ENCODE assay signal across 8 cellular contexts in genomic region chr2:132038179-132038882, GRCh38.
A peak's percentile ranks its signal among the peaks of the same experiment; 100 is the strongest.
DNase-seq lines count a peak whose midpoint lies in the region; ATAC-seq, FAIRE-seq and TF ChIP-seq lines count a peak whose summit lies in the region.

No MANE protein-coding gene starts in this region.

- H3K56ac ChIP-seq in H1 (replicated peaks; ENCODE audit: insufficient read length, low read depth, low read length), result no peak overlapping the region

- no peaks in the 10 kb centered on the region for H3K9me3 ChIP-seq in HUES6 (ENCODE audit: control insufficient read depth, insufficient read depth, low read depth, low read length)
- H3K9me3 ChIP-seq in H1 (ENCODE audit: insufficient read depth in 2 of 2, low read depth in 1 of 2, low read length in 1 of 2), result no peaks in the 10 kb centered on the region

- H3K4me3 Mint-ChIP-seq in osteocyte (ENCODE audit: unreplicated experiment), result peak overlapping the region; percentile 75

- no peak overlapping the region for H2BK12ac ChIP-seq in H1 (ENCODE audit: low read depth, low read length)

- no peaks in the 10 kb centered on the region for H4K20me1 ChIP-seq in H1 (replicated peaks in 1 of 2; ENCODE audit: control insufficient read depth in 1 of 2, insufficient read depth in 2 of 2, low read length in 2 of 2)

- ATAC-seq in HG03378 (IDR thresholded peaks at IDR 0.05; ENCODE audit: unreplicated experiment), result no peak

- H3K79me1 ChIP-seq in H1 (ENCODE audit: low read depth, low read length), result no peaks in the 10 kb centered on the region

- no peak overlapping the region; the same call in 1 of the 2 replicates for H2AFZ ChIP-seq in H1 (ENCODE audit: low read length)

- DNase-seq in COLO668 (lab: John Stamatoyannopoulos, UW; ENCODE audit: unreplicated experiment), result peak; percentile 28
- no peak for DNase-seq in H1 (ENCODE audit: low read depth in 1 of 2, low spot score in 2 of 2)
- DNase-seq in osteocyte (ENCODE audit: extremely low spot score, unreplicated experiment), result no peak
- no peak for DNase-seq in NCI-H2107 treated with DMSO at 0.1 percent for 48 hours (lab: John Stamatoyannopoulos, UW; ENCODE audit: unreplicated experiment)
- no peak for DNase-seq in glomerular visceral epithelial cell (ENCODE audit: extremely low spot score)
- DNase-seq in stimulated activated CD4-positive, alpha-beta T cell treated with anti-CD3 and anti-CD28 coated beads, Interleukin-4, amount 100 ng/mL, for 4 hours, result no peak

- H3K4me1 ChIP-seq in HUES6 (ENCODE audit: control insufficient read depth, insufficient read depth, low read length) (no peaks in the 10 kb centered on the region), H1 (replicated peaks in 1 of 4; ENCODE audit: control insufficient read depth in 3 of 4, insufficient read depth in 4 of 4, low read length in 3 of 4) (no peaks in the 10 kb centered on the region)

- no peak overlapping the region for H3K18ac ChIP-seq in H1 (ENCODE audit: extremely low read depth, low read length)

- FAIRE-seq in H1 (lab: Jason Lieb, UNC), result no peak

- H3K23ac ChIP-seq in H1 (ENCODE audit: insufficient read length), result no peak overlapping the region

- no peak for TF ChIP-seq POLR2A in H1 (IDR thresholded peaks at IDR 0.05; ENCODE audit: control extremely low read depth in 1 of 2, low read depth in 2 of 2, low read length in 2 of 2)

- H2BK120ac ChIP-seq in H1 (replicated peaks; ENCODE audit: low read depth, low read length), result no peak overlapping the region

- peaks cover 2% of the 10 kb centered on the region; the same call in 1 of the 2 replicates for H3K23me2 ChIP-seq in H1 (ENCODE audit: low read depth, low read length)

- H3K27ac ChIP-seq in HUES6 (ENCODE audit: low read depth, low read length) (no peak overlapping the region), H1 (ENCODE audit: low read depth, low read length) (no peak overlapping the region)

- H2BK20ac ChIP-seq in H1 (ENCODE audit: low read length), result no peak overlapping the region

- peaks cover 7% of the 10 kb centered on the region for H3K4me1 Mint-ChIP-seq in osteocyte (ENCODE audit: unreplicated experiment)

- no peak for TF ChIP-seq RAD21 in H1 (IDR thresholded peaks at IDR 0.05 in 1 of 2, conservative IDR thresholded peaks at IDR 0.05 in 1 of 2; ENCODE audit: low read depth in 2 of 2, low read length in 2 of 2)

- H3K4me2 ChIP-seq in H1 (ENCODE audit: insufficient read depth in 1 of 2, low read depth in 2 of 2, low read length in 2 of 2), result peak overlapping the region; percentile 62 to 74

- H3K79me2 ChIP-seq in H1 (ENCODE audit: control insufficient read depth in 1 of 2, insufficient read depth in 2 of 2, low read length in 2 of 2), result no peaks in the 10 kb centered on the region

- H2BK5ac ChIP-seq in H1 (ENCODE audit: low read depth, low read length), result no peak overlapping the region

- H3K27ac Mint-ChIP-seq in osteocyte (ENCODE audit: unreplicated experiment), result no peak overlapping the region

- H3K36me3 ChIP-seq in HUES6 (ENCODE audit: control insufficient read depth, insufficient read depth, low read length) (no peaks in the 10 kb centered on the region), H1 (ENCODE audit: control insufficient read depth in 2 of 4, insufficient read depth in 4 of 4, low read length in 3 of 4) (no peaks in the 10 kb centered on the region)

- H3K14ac ChIP-seq in H1 (ENCODE audit: insufficient read length), result no peak overlapping the region

- H3K4me3 ChIP-seq in HUES6 (ENCODE audit: low read depth, low read length) (peak overlapping the region; percentile 64), H1 (ENCODE audit: extremely low read depth in 1 of 4, insufficient read depth in 2 of 4, low read depth in 3 of 4, low read length in 4 of 4) (peak overlapping the region; percentile 36 to 88 (median 52))

- no peak for TF ChIP-seq EP300 in H1 (IDR thresholded peaks at IDR 0.05; ENCODE audit: borderline replicate concordance in 1 of 2, low read depth in 2 of 2, low read length in 2 of 2)

- no peak overlapping the region for H2AK5ac ChIP-seq in H1 (ENCODE audit: low read depth, low read length)

- H3K9me3 Mint-ChIP-seq in osteocyte (ENCODE audit: unreplicated experiment), result no peaks in the 10 kb centered on the region

- no peak overlapping the region for H3K4ac ChIP-seq in H1 (replicated peaks; ENCODE audit: insufficient read length, low read depth, low read length)

- no peak overlapping the region for H2BK15ac ChIP-seq in H1 (ENCODE audit: low read length)

- no peak overlapping the region for H4K91ac ChIP-seq in H1 (replicated peaks; ENCODE audit: insufficient read length, low read length)

- no peak overlapping the region for H4K5ac ChIP-seq in H1 (ENCODE audit: insufficient read length, low read depth, low read length)

- TF ChIP-seq CTCF in H1 (IDR thresholded peaks at IDR 0.05; ENCODE audit: control extremely low read depth in 1 of 3, insufficient read depth in 1 of 3, low read depth in 1 of 3, low read length in 3 of 3), result no peak
- no peak for TF ChIP-seq CTCF in osteocyte (IDR thresholded peaks at IDR 0.05)

- H3K27me3 ChIP-seq in HUES6 (ENCODE audit: control insufficient read depth, insufficient read depth, low read length) (peaks cover 48% of the 10 kb centered on the region), H1 (replicated peaks in 1 of 4; ENCODE audit: control insufficient read depth in 3 of 4, extremely low read depth in 1 of 4, insufficient read depth in 3 of 4, low read length in 3 of 4) (peaks cover 1 to 18% (median 7%) of the 10 kb centered on the region in 4 experiments; a peak in 6 of 7 replicates)

- no peaks in the 10 kb centered on the region for H3K36me3 Mint-ChIP-seq in osteocyte (ENCODE audit: unreplicated experiment)

- POLR2A ChIA-PET in H1 (lab: Charles Lee; ENCODE audit: partially characterized antibody), result no interaction called here

- WGBS in H1 (ENCODE audit: extremely low coverage in 1 of 2, insufficient coverage in 1 of 2, insufficient read length in 1 of 2, insufficient replicate concordance in 2 of 2, low coverage in 1 of 2, low lambda C conversion rate in 2 of 2, missing lambda C conversion rate in 1 of 2), 2 experiments, result 0% methylated on average over 8 of the region's 84 CpGs; no CpG with 5 or more reads in 1 of the 2 experiments

- H3K27me3 Mint-ChIP-seq in osteocyte (ENCODE audit: unreplicated experiment), result peaks cover 38% of the 10 kb centered on the region

- H3K9ac ChIP-seq in HUES6 (ENCODE audit: low read length) (no peak overlapping the region), H1 (replicated peaks in 1 of 4; ENCODE audit: extremely low read depth in 1 of 4, low read depth in 3 of 4, low read length in 3 of 4) (no peak overlapping the region)

- 0 out of 2 replicates have a peak overlapping the region, but pooled peaks have one; percentile 25 for H4K8ac ChIP-seq in H1 (ENCODE audit: extremely low read depth, insufficient read depth, low read length)

- CTCF ChIA-PET in H1 (lab: Charles Lee; ENCODE audit: partially characterized antibody), result interaction anchor here (0.9 kb wide), 1 partner anchor 12 kb away, joined by 3 read pairs; no protein-coding TSS in a partner anchor

TF ChIP-seq in H1, 55 proteins besides CTCF, POLR2A, EP300 and RAD21:
- TF ChIP-seq EZH2 (IDR thresholded peaks at IDR 0.05; ENCODE audit: low read depth, low read length, severe bottlenecking) (peak; percentile 44), SUZ12 (IDR thresholded peaks at IDR 0.05; ENCODE audit: low read length) (0 out of 2 replicates have a peak, but pooled peaks have one; percentile 32), RNF2 (IDR thresholded peaks at IDR 0.05; ENCODE audit: borderline replicate concordance, low read depth, low read length, missing control alignments, poor library complexity, severe bottlenecking) (no peak)
